Comparison of ENCODE assay signal across 17 cellular contexts in the genomic region with DNA sequence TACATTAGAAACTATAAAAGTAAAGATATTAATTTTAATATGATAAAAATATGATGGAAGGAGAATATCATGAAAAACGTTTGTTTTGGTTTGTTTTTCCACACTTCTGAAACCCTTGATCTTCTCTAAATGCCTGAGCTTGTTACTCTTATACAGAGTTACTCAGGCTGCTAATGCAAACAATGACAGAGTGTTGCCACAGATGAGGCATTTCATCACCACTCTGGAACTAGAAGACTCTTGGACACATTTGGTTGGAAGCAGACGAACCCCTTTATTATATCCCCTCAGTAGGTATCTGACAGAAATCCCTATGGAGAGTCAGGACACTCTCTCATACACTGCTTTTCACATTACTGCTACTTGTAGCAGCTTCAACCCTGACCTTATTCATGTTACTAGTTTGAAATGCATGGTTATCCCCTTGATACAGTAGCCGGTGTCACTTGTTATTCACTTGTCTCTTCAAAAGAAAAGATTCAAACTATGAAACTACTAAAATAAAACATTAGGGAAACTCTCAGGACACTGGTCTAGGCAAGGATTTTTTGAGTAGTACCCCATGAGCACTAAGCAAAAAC.
DNase-seq lines count a peak whose midpoint lies in the region; ATAC-seq and TF ChIP-seq lines count a peak whose summit lies in the region.
"Had no signal": no experiment of that assay in that cellular context is flagged by ENCODE, and none has a peak within 500 bp of the region (broad histone marks: within the 10 kb centered on the region; RNA-seq: fewer than 3 reads in every experiment).

No MANE protein-coding gene starts in this region.

- H3K4me1 ChIP-seq in RWPE2 (ENCODE audit: insufficient read depth, poor library complexity, severe bottlenecking), result peaks cover 13% of the 10 kb centered on the region
- H3K4me1 ChIP-seq: adrenal gland, right lobe of liver, SJCRH30 had no signal

- TF ChIP-seq CTCF in RWPE2 (IDR thresholded peaks at IDR 0.05; ENCODE audit: poor library complexity, severe bottlenecking) (no peak), fibroblast of the aortic adventitia (IDR thresholded peaks at IDR 0.05; ENCODE audit: insufficient read depth, low read length) (no peak), CD14-positive monocyte (IDR thresholded peaks at IDR 0.05) (no peak)

- H3K4me1 Mint-ChIP-seq in CD14-positive monocyte, result no peaks in the 10 kb centered on the region

- H3K4me3 Mint-ChIP-seq in CD14-positive monocyte, result no peak overlapping the region

- no peak overlapping the region for H3K4me3 ChIP-seq in RWPE2 (ENCODE audit: severe bottlenecking)
- H3K4me3 ChIP-seq in fibroblast of the aortic adventitia (ENCODE audit: low read depth, low read length), result no peak overlapping the region
- H3K4me3 ChIP-seq: adrenal gland, right lobe of liver, SJCRH30, testis had no signal

- intact Hi-C loops in CD14-positive monocyte (cut with micrococcal nuclease), result no loop called here

- H3K27me3 ChIP-seq in RWPE2 (ENCODE audit: insufficient read depth, poor library complexity, severe bottlenecking), result no peaks in the 10 kb centered on the region
- H3K27me3 ChIP-seq: adrenal gland, right lobe of liver, SJCRH30, testis had no signal

- DNase-seq in GM03348 (ENCODE audit: low spot score), result peak; percentile 9
- DNase-seq in RWPE2 (ENCODE audit: low spot score), result no peak
- DNase-seq in fibroblast of the aortic adventitia (ENCODE audit: low read depth), result peak; percentile 40
- DNase-seq in renal cortical epithelial cell (ENCODE audit: low read depth), result peak; percentile 85
- DNase-seq in GF-D8 (lab: John Stamatoyannopoulos, UW), result no peak
- DNase-seq in CD14-positive monocyte (ENCODE audit: low spot score), result no peak
- DNase-seq in activated CD4-positive, alpha-beta T cell treated with anti-CD3 and anti-CD28 coated beads, Interleukin-2, amount 50 U/mL, for 48 hours, result no peak
- DNase-seq in stimulated activated naive CD8-positive, alpha-beta T cell treated with anti-CD3 and anti-CD28 coated beads, Interleukin-15, Interleukin-2, amounts not matched to agents 100 U/mL and 50 U/mL, for 24 hours, result no peak
- DNase-seq: adrenal gland; effector CD8-positive, alpha-beta T cell; MV-4-11; NCI-H2227 treated with DMSO at 0.1 percent for 48 hours; right lobe of liver; SJCRH30; testis had no signal

- H3K9me3 ChIP-seq in RWPE2 (ENCODE audit: severe bottlenecking), result no peaks in the 10 kb centered on the region
- H3K9me3 ChIP-seq: adrenal gland, Caco-2, right lobe of liver, SJCRH30, testis had no signal

- peaks cover 0 to 2% (median 0%) of the 10 kb centered on the region in 3 donors for H3K27me3 Mint-ChIP-seq in CD14-positive monocyte (ENCODE audit: low read depth in 3 of 3)

- peaks cover 20% of the 10 kb centered on the region for H3K36me3 ChIP-seq in RWPE2 (ENCODE audit: low read depth)
- H3K36me3 ChIP-seq: adrenal gland, right lobe of liver, SJCRH30 had no signal

- H3K27ac Mint-ChIP-seq in CD14-positive monocyte, result no peak overlapping the region

- peak; percentile 98 for ATAC-seq in RWPE2 (ENCODE audit: low read depth)
- ATAC-seq in stimulated activated naive CD8-positive, alpha-beta T cell treated with anti-CD3 and anti-CD28 coated beads, Interleukin-15, Interleukin-2, amounts not matched to agents 100 U/mL and 50 U/mL, for 24 hours, result no peak

- peaks cover 6 to 7% of the 10 kb centered on the region in 2 donors for H3K36me3 Mint-ChIP-seq in CD14-positive monocyte

- peaks cover 0 to 5% (median 3%) of the 10 kb centered on the region in 7 donors for H3K9me3 Mint-ChIP-seq in CD14-positive monocyte

- peak overlapping the region; percentile 37 for H3K27ac ChIP-seq in RWPE2 (ENCODE audit: poor library complexity, severe bottlenecking)
- H3K27ac ChIP-seq: adrenal gland, HL-60, right lobe of liver, SJCRH30, testis had no signal

Comparison
In these comparisons a context has a peak if more than half of its experiments do, and no peak if none do; other contexts are left out.
1. DNase-seq: peak in GM03348 (single experiment), fibroblast of the aortic adventitia (single experiment) and renal cortical epithelial cell (single experiment); none in RWPE2 (single experiment), GF-D8 (single experiment), CD14-positive monocyte (single experiment), activated CD4-positive, alpha-beta T cell treated with anti-CD3 and anti-CD28 coated beads, Interleukin-2, amount 50 U/mL, for 48 hours (0 of 2) and stimulated activated naive CD8-positive, alpha-beta T cell treated with anti-CD3 and anti-CD28 coated beads, Interleukin-15, Interleukin-2, amounts not matched to agents 100 U/mL and 50 U/mL, for 24 hours (single experiment).